In the genomic region with DNA sequence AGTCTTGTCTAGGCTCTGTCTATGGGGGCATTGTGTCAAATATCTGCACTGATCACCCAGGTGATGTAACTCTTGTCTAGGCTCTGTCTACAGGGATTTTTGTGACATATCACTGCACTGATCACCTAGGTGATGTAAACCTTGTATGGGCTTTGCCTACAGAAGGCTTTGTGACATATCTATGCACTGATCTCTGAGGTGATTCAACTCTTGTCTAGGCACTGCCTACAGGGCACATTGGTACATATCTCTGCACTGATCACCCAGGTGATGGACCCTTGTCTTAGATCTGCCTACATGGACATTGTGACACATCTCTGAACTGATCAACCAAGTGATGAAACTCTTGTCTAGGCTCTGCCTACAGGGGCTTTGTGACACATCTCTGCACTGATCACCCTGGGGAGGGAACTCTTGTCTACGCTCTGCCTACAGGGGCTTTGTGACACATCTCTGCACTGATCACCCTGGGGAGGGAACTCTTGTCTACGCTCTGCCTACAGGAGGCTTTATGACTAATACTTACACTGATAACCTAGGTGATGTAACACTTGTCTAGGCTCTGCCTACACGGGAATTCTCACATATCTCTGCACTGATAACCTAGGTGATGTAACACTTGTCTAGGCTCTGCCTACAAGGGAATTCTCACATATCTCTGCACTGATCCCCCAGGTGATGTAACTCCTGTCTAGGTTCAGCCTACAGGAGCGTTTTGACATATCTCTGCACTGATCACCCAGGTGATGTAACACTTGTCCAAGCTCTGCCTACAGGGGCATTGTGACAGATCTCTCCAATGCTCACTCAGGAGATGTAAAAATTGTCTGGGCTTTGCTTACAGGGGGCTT, we compare ENCODE assay signal across 8 cellular contexts. TPM values are rescaled to one million over a fixed set of nuclear protein-coding genes. Genes with fewer than 3 reads are reported as not detected.
DNase-seq lines count a peak whose midpoint lies in the region; ATAC-seq, FAIRE-seq and TF ChIP-seq lines count a peak whose summit lies in the region.
"Not testable (repeated sequence)": the region's sequence is repeated elsewhere in the genome, so short reads cannot be mapped to it uniquely, and the experiment has no call there.

No MANE protein-coding gene starts in this region.

- H3K79me2 ChIP-seq in keratinocyte (ENCODE audit: control insufficient read depth, insufficient read depth, low read length); trophoblast cell (ENCODE audit: control insufficient read depth, insufficient read depth, low read length, poor library complexity): not testable (repeated sequence)

- H3K14ac ChIP-seq in trophoblast cell (ENCODE audit: low read length), result not testable (repeated sequence)

- not testable (repeated sequence) for H3K4ac ChIP-seq in trophoblast cell (ENCODE audit: low read depth, low read length)

- H3K4me1 ChIP-seq in BLaER1, result peaks cover 10% of the 10 kb centered on the region
- not testable (repeated sequence) for H3K4me1 ChIP-seq in keratinocyte (ENCODE audit: control insufficient read depth, extremely low read depth, insufficient read depth, low read length); trophoblast cell (ENCODE audit: control insufficient read depth in 1 of 2, insufficient read depth in 2 of 2, low read length in 2 of 2)

- dilution Hi-C loops in keratinocyte (cut with MboI; ENCODE audit: extremely low pct_ligation_motif_present, low sequenced_read_pairs), result not testable (repeated sequence)

- H4K12ac ChIP-seq in trophoblast cell (ENCODE audit: low read depth, low read length), result not testable (repeated sequence)

- H3K27ac Mint-ChIP-seq in effector memory CD8-positive, alpha-beta T cell, result peak overlapping the region; percentile 84 to 95

- H3K27ac ChIP-seq in BLaER1; trophoblast cell (ENCODE audit: low read depth, low read length): not testable (repeated sequence)
- peak overlapping the region; percentile 45 for H3K27ac ChIP-seq in keratinocyte (ENCODE audit: control insufficient read depth, insufficient read depth, low read length)

- H3K79me1 ChIP-seq in trophoblast cell (ENCODE audit: low read length), result not testable (repeated sequence)

- H3K9me3 ChIP-seq in BLaER1; keratinocyte (ENCODE audit: control insufficient read depth, low read depth, low read length): not testable (repeated sequence)
- peaks cover 22% of the 10 kb centered on the region for H3K9me3 ChIP-seq in trophoblast cell (ENCODE audit: insufficient read depth, low read depth, low read length)

- peak overlapping the region; percentile 82 for H3K4me2 ChIP-seq in BLaER1
- H3K4me2 ChIP-seq in keratinocyte (ENCODE audit: control insufficient read depth, extremely low read depth, insufficient read depth, low read depth, low read length); trophoblast cell (ENCODE audit: low read length): not testable (repeated sequence)

- H4K20me1 ChIP-seq in BLaER1; keratinocyte (ENCODE audit: control insufficient read depth, extremely low read depth, insufficient read depth, low read length): not testable (repeated sequence)

- not testable (repeated sequence) for H3K23ac ChIP-seq in trophoblast cell (ENCODE audit: low read length)

- TF ChIP-seq CTCF in keratinocyte (optimal IDR thresholded peaks at IDR 0.05 in 1 of 3, IDR thresholded peaks at IDR 0.05 in 1 of 3, conservative IDR thresholded peaks at IDR 0.05 in 1 of 3; ENCODE audit: extremely low read depth in 1 of 3, insufficient read depth in 2 of 3, low read length in 3 of 3), result not testable (repeated sequence)

- H3K4me1 Mint-ChIP-seq in effector memory CD8-positive, alpha-beta T cell (ENCODE audit: low read depth in 2 of 2), result peaks cover 8 to 21% of the 10 kb centered on the region in 2 donors

- not testable (repeated sequence) for H3K9ac ChIP-seq in BLaER1; keratinocyte (ENCODE audit: control insufficient read depth, extremely low read depth, insufficient read depth, low read length); trophoblast cell (ENCODE audit: low read length)

- not testable (repeated sequence) for H2AFZ ChIP-seq in keratinocyte (ENCODE audit: control insufficient read depth, low read length); trophoblast cell (ENCODE audit: insufficient read depth, low read length, poor library complexity)

- not testable (repeated sequence) for H3K18ac ChIP-seq in trophoblast cell (ENCODE audit: low read length)

- not testable (repeated sequence) for FAIRE-seq in keratinocyte (lab: Jason Lieb, UNC)

- H2BK12ac ChIP-seq in trophoblast cell (ENCODE audit: low read length), result not testable (repeated sequence)

- H4K8ac ChIP-seq in trophoblast cell (ENCODE audit: low read depth, low read length), result not testable (repeated sequence)

- not testable (repeated sequence) for H2BK5ac ChIP-seq in trophoblast cell (ENCODE audit: low read depth, low read length, poor library complexity)

- H3K9me3 Mint-ChIP-seq in effector memory CD8-positive, alpha-beta T cell, result peaks cover 15 to 35% of the 10 kb centered on the region in 2 donors

- DNase-seq in M059J (ENCODE audit: low read depth) (peak; percentile 4), trophoblast cell (peak; percentile 52 to 71)
- DNase-seq in activated CD4-positive, alpha-beta T cell treated with anti-CD3 and anti-CD28 coated beads, Interleukin-2, amount 50 U/mL, for 4 hours, result peak; percentile 13 to 33
- DNase-seq in activated naive CD4-positive, alpha-beta T cell treated with anti-CD3 and anti-CD28 coated beads, Interleukin-2, amount 50 U/mL, for 16 hours, result peak; percentile 57
- DNase-seq in effector memory CD8-positive, alpha-beta T cell, result peak in 1 of 3 experiments; percentile 23
- DNase-seq in keratinocyte (ENCODE audit: low read depth, low spot score), result not testable (repeated sequence)
- peak; percentile 34 for DNase-seq in stimulated activated naive CD8-positive, alpha-beta T cell treated with anti-CD3 and anti-CD28 coated beads, Interleukin-15, Interleukin-2, amounts not matched to agents 100 U/mL and 50 U/mL, for 24 hours

- not testable (repeated sequence) for H2AK5ac ChIP-seq in trophoblast cell (ENCODE audit: low read length)

- ATAC-seq in effector memory CD8-positive, alpha-beta T cell (replicated peaks); stimulated activated naive CD8-positive, alpha-beta T cell treated with anti-CD3 and anti-CD28 coated beads, Interleukin-15, Interleukin-2, amounts not matched to agents 100 U/mL and 50 U/mL, for 24 hours: not testable (repeated sequence)

- not testable (repeated sequence) for H2BK120ac ChIP-seq in trophoblast cell (ENCODE audit: insufficient read depth, low read length, poor library complexity)

- WGBS in trophoblast cell (ENCODE audit: extremely low coverage, insufficient coverage, insufficient read length), result no CpG with 5 or more reads among the region's 4 CpGs

- not testable (repeated sequence) for H3K4me3 ChIP-seq in BLaER1; keratinocyte (ENCODE audit: control insufficient read depth in 2 of 3, extremely low read depth in 1 of 3, insufficient read depth in 2 of 3, low read depth in 1 of 3, low read length in 3 of 3); trophoblast cell (ENCODE audit: low read depth, low read length)

- H3K27me3 Mint-ChIP-seq in effector memory CD8-positive, alpha-beta T cell, result peaks cover 0 to 10% of the 10 kb centered on the region in 2 donors

- not testable (repeated sequence) for H3K27me3 ChIP-seq in BLaER1; keratinocyte (ENCODE audit: control insufficient read depth, extremely low read depth, insufficient read depth, low read length); trophoblast cell (ENCODE audit: insufficient read depth, low read length)

- H3K4me3 Mint-ChIP-seq in effector memory CD8-positive, alpha-beta T cell, result peak overlapping the region in 1 of 2 donors; percentile 82

- not testable (repeated sequence) for H3K36me3 ChIP-seq in BLaER1; keratinocyte (ENCODE audit: control insufficient read depth in 2 of 2, extremely low read depth in 1 of 2, insufficient read depth in 2 of 2, low read length in 2 of 2); trophoblast cell (ENCODE audit: control insufficient read depth in 1 of 2, insufficient read depth in 2 of 2, low read length in 2 of 2)

- H3K9me1 ChIP-seq in keratinocyte (ENCODE audit: control insufficient read depth, extremely low read depth, insufficient read depth, low read length), result not testable (repeated sequence)

- H4K91ac ChIP-seq in trophoblast cell (ENCODE audit: low read depth, low read length), result not testable (repeated sequence)

- H3K36me3 Mint-ChIP-seq in effector memory CD8-positive, alpha-beta T cell (ENCODE audit: insufficient read depth), result not testable (repeated sequence)

RNA-seq across cellular contexts. Expression of a gene that starts 47.8 kb away (rescaled TPM):
- 9.9 and 42.3 TPM in 2 replicates for total RNA-seq in M059J (2014; rRNA removed; shearing (Covaris generic))
- polyA plus RNA-seq in keratinocyte, result 33.3 to 62.5 TPM (median 45.1 TPM) in 3 replicates
- 34.8 TPM for polyA plus RNA-seq in keratinocyte (2011; ENCODE audit: low read depth)
- polyA plus RNA-seq in keratinocyte (2011; cell fraction: cytosol; rRNA removed), result 38.9 and 71.7 TPM in 2 replicates
- 67.7 and 93.8 TPM in 2 replicates for polyA plus RNA-seq in keratinocyte (2011; cell fraction: nucleus; rRNA removed)
- 42.7 and 83.0 TPM in 2 replicates for polyA plus RNA-seq in keratinocyte (2012; ENCODE audit: low replicate concordance)
- polyA minus RNA-seq in keratinocyte, result 11.4 to 26.2 TPM (median 15.2 TPM) in 3 replicates
- 44.3 TPM for polyA minus RNA-seq in keratinocyte (2011; cell fraction: cytosol; rRNA and poly(A)+ RNA removed)
- polyA minus RNA-seq in keratinocyte (2011; cell fraction: nucleus; rRNA and poly(A)+ RNA removed), result 20.2 and 60.7 TPM in 2 replicates
- 51.7 and 54.8 TPM in 2 replicates for polyA plus RNA-seq in trophoblast cell (2013)
